ENCODE assay signal across 21 cellular contexts in the genomic region with DNA sequence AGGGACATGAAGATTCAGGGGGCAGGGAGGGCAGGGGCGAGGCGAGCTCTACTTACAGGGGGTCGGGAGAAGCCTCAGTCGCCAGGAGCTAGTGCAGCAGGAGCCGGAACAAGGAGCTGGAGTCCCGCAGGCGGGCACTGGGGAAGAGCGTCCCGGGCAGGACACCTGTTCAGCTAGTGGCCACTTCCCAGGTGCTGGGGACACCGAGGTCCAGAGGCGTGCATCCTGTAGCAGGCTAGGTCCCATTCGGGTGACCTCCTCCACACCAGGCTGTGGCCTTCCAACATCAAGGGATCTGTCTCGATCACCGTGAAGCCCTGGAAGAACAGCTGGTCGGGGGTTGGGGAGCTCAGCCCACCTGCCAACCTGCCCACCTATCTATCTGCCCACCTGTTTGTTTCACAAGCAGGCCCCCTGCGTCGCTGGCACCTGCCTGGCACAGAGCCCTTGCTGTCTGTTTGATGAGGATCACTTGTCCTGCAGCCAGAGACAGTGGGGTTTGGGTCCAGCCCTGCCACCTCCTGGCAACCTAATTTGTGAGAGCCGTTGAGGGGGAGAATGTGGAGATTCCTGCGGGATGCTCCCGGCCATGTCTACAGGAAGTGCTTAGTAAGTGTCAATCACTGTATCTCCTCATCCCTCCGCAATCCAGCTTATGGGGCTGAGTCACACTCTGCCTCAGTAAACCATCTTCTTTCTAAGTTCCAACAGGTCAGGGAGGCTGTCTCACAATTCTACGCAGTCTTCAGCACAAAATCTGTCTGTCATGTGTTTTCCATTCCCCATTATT.
DNase-seq lines count a peak whose midpoint lies in the region; ATAC-seq and TF ChIP-seq lines count a peak whose summit lies in the region.
"Had no signal": no experiment of that assay in that cellular context is flagged by ENCODE, and none has a peak within 500 bp of the region (broad histone marks: within the 10 kb centered on the region; RNA-seq: fewer than 3 reads in every experiment).

No MANE protein-coding gene starts in this region.

- TF ChIP-seq CTCF in upper lobe of right lung (IDR thresholded peaks at IDR 0.05), result no peak

- intact Hi-C loops in upper lobe of right lung (cut with DNase I), result no loop called here

- H3K36me3 ChIP-seq in upper lobe of right lung, result no peaks in the 10 kb centered on the region
- H3K36me3 ChIP-seq: thyroid gland had no signal

- H3K4me3 ChIP-seq in upper lobe of right lung, result no peak overlapping the region
- H3K4me3 ChIP-seq: lung, psoas muscle, thyroid gland had no signal

- H3K27ac ChIP-seq in upper lobe of right lung, result no peak overlapping the region
- H3K27ac ChIP-seq: psoas muscle, thyroid gland had no signal

- H3K27me3 ChIP-seq in upper lobe of right lung, result no peaks in the 10 kb centered on the region
- H3K27me3 ChIP-seq: thyroid gland had no signal

- H3K9me3 ChIP-seq in upper lobe of right lung, result no peaks in the 10 kb centered on the region
- H3K9me3 ChIP-seq: psoas muscle, SK-N-SH, thyroid gland had no signal

- ATAC-seq in upper lobe of right lung, result no peak
- ATAC-seq in GM21381 (IDR thresholded peaks at IDR 0.05; ENCODE audit: unreplicated experiment), result no peak
- ATAC-seq: psoas muscle; stimulated activated memory B cell treated with anti-CD40 and anti-IgM and Interleukin-4, amounts not matched to agents 10 μg/mL and 1 μg/mL and 100 μg/mL, for 72 hours had no signal

- no peaks in the 10 kb centered on the region for H3K4me1 ChIP-seq in upper lobe of right lung
- H3K4me1 ChIP-seq: psoas muscle, thyroid gland had no signal

- DNase-seq in activated effector memory CD4-positive, alpha-beta T cell treated with anti-CD3 and anti-CD28 coated beads, Interleukin-2, amount 50 U/mL, for 16 hours, result peak; percentile 42
- DNase-seq in activated effector memory CD4-positive, alpha-beta T cell treated with Interleukin-2 at 50 U/mL for 16 hours, result no peak
- DNase-seq in NCI-H2171 treated with DMSO at 0.1 percent for 48 hours (lab: John Stamatoyannopoulos, UW) (peak; percentile 87), islet precursor cell (peak; percentile 33), upper lobe of right lung (peak; percentile 53), dermis blood vessel endothelial cell (no peak)
- DNase-seq in activated CD4-positive, alpha-beta T cell treated with anti-CD3 and anti-CD28 coated beads for 48 hours, result no peak
- DNase-seq: activated CD4-positive, alpha-beta T cell treated with anti-CD3 and anti-CD28 coated beads, Interleukin-2, amount 50 U/mL, for 1 hour; activated naive CD8-positive, alpha-beta T cell treated with anti-CD3 and anti-CD28 coated beads for 36 hours; activated T-cell treated with anti-CD3 and anti-CD28 coated beads for 4 hours; CD4-positive, CD25-positive, alpha-beta regulatory T cell; erythroblast; naive B cell; NCI-H1436 treated with DMSO at 0.1 percent for 48 hours; NCI-H526 treated with DMSO at 0.1 percent for 48 hours; SK-N-SH; thyroid gland had no signal

Comparison
In these comparisons a context has a peak if more than half of its experiments do, and no peak if none do; other contexts are left out.
1. DNase-seq: peak in activated effector memory CD4-positive, alpha-beta T cell treated with anti-CD3 and anti-CD28 coated beads, Interleukin-2, amount 50 U/mL, for 16 hours (single experiment), NCI-H2171 treated with DMSO at 0.1 percent for 48 hours (single experiment), islet precursor cell (single experiment) and upper lobe of right lung (single experiment); none in activated effector memory CD4-positive, alpha-beta T cell treated with Interleukin-2 at 50 U/mL for 16 hours (single experiment), activated CD4-positive, alpha-beta T cell treated with anti-CD3 and anti-CD28 coated beads for 48 hours (single experiment) and dermis blood vessel endothelial cell (single experiment).